8 cellular contexts compared by ENCODE assay signal in the genomic region with DNA sequence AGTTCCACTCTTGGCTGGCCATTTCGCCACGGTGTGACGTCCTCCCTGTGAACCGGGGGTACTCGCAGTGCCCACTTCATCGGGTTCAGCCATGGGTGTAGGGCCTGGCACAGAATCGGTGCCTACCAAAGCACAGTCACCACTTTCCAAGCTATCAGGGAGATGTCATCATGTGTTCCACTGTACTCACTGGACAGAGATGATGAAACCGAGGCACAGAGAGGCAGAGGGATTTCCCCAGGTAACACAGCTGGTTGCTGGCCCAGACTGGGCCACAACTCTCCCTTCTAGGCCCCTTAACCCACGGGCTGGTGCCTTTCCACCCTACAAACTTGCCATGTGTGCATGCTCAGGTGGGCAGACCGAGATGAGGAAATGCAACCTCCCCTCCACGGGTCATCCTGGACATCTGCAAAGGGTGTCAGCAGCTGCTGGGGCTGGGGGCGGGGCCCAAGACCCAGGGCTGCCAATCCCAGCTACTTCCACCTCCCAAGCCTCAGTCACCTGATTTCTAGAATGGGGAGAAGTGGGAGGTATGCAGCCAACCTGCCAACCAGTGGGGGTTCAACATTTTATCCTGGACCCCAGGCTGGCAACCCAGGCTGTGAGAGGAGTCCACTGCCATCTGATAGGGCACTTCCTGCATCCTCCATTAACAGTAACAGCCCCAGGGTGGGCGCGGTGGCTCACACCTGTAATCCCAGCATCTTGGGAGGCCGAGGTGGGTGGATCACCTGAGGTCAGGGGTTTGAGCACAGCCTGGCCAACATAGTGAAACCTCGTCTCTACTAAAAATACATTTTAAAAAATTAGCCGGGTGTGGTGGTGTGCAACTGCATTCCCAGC. TPM values are rescaled to one million over a fixed set of nuclear protein-coding genes. Genes with fewer than 3 reads are reported as not detected.
DNase-seq lines count a peak whose midpoint lies in the region; ATAC-seq lines count a peak whose summit lies in the region.

No MANE protein-coding gene starts in this region.

- H3K36me3 Mint-ChIP-seq in activated CD4-positive, alpha-beta memory T cell treated with anti-CD3 and anti-CD28 coated beads for 36 hours, result peaks cover 17% of the 10 kb centered on the region

- H3K27me3 Mint-ChIP-seq in activated CD4-positive, alpha-beta memory T cell treated with anti-CD3 and anti-CD28 coated beads for 36 hours, result no peaks in the 10 kb centered on the region
- H3K27me3 Mint-ChIP-seq in stimulated activated naive CD8-positive, alpha-beta T cell treated with anti-CD3 and anti-CD28 coated beads, Interleukin-15, amount 100 ng/mL, for 72 hours, result no peaks in the 10 kb centered on the region

- no peaks in the 10 kb centered on the region for H3K9me3 Mint-ChIP-seq in activated CD4-positive, alpha-beta memory T cell treated with anti-CD3 and anti-CD28 coated beads for 36 hours
- H3K9me3 Mint-ChIP-seq in stimulated activated naive CD8-positive, alpha-beta T cell treated with anti-CD3 and anti-CD28 coated beads, Interleukin-15, amount 100 ng/mL, for 72 hours, result no peaks in the 10 kb centered on the region

- DNase-seq in SIG-M5 treated with dmso at 0.1 percent for 504 hours (lab: John Stamatoyannopoulos, UW; ENCODE audit: unreplicated experiment) (peak; percentile 62), SIG-M5 (lab: John Stamatoyannopoulos, UW) (no peak), left cardiac atrium (no peak), NCI-H1105 treated with DMSO at 0.1 percent for 48 hours (lab: John Stamatoyannopoulos, UW) (no peak), iPS-NIHi7 (ENCODE audit: extremely low spot score) (no peak)
- DNase-seq in activated CD4-positive, alpha-beta memory T cell treated with anti-CD3 and anti-CD28 coated beads for 36 hours, result peak; percentile 85
- peak; percentile 78 to 91 for DNase-seq in stimulated activated naive CD8-positive, alpha-beta T cell treated with anti-CD3 and anti-CD28 coated beads, Interleukin-15, amount 100 ng/mL, for 72 hours

- POLR2A ChIA-PET in activated CD4-positive, alpha-beta memory T cell treated with anti-CD3 and anti-CD28 coated beads for 36 hours (lab: Charles Lee), result interaction anchor here (0.9 to 2.2 kb wide), 12 partner anchors 9 to 221 kb away, joined by 3 to 23 read pairs (median 5); a partner anchor contains a TSS

- peak overlapping the region; percentile 98 for H3K27ac Mint-ChIP-seq in activated CD4-positive, alpha-beta memory T cell treated with anti-CD3 and anti-CD28 coated beads for 36 hours
- peak overlapping the region; percentile 98 to 100 for H3K27ac Mint-ChIP-seq in stimulated activated naive CD8-positive, alpha-beta T cell treated with anti-CD3 and anti-CD28 coated beads, Interleukin-15, amount 100 ng/mL, for 72 hours

- ATAC-seq in HG03378 (IDR thresholded peaks at IDR 0.05; ENCODE audit: unreplicated experiment), result peak; percentile 36
- peak; percentile 6 to 28 for ATAC-seq in left cardiac atrium
- peak; percentile 82 for ATAC-seq in stimulated activated naive CD8-positive, alpha-beta T cell treated with anti-CD3 and anti-CD28 coated beads, Interleukin-15, amount 100 ng/mL, for 72 hours

- CTCF ChIA-PET in activated CD4-positive, alpha-beta memory T cell treated with anti-CD3 and anti-CD28 coated beads for 36 hours (lab: Charles Lee), result interaction anchor here (1.4 to 3.4 kb wide), 6 partner anchors 9 to 164 kb away, joined by 3 to 25 read pairs (median 8); a partner anchor contains a TSS

- intact Hi-C loops in activated CD4-positive, alpha-beta memory T cell treated with anti-CD3 and anti-CD28 coated beads for 36 hours (cut with micrococcal nuclease), result loop anchor here (2.0 to 10.0 kb wide), 2 partner anchors 247 to 285 kb away; a partner anchor contains a TSS
- intact Hi-C loops in left cardiac atrium (cut with DNase I), result no loop called here

- peaks cover 59% of the 10 kb centered on the region for H3K4me1 Mint-ChIP-seq in activated CD4-positive, alpha-beta memory T cell treated with anti-CD3 and anti-CD28 coated beads for 36 hours (ENCODE audit: low read depth)
- H3K4me1 Mint-ChIP-seq in stimulated activated naive CD8-positive, alpha-beta T cell treated with anti-CD3 and anti-CD28 coated beads, Interleukin-15, amount 100 ng/mL, for 72 hours, result peaks cover 77% of the 10 kb centered on the region

- H3K4me3 Mint-ChIP-seq in activated CD4-positive, alpha-beta memory T cell treated with anti-CD3 and anti-CD28 coated beads for 36 hours, result peak overlapping the region; percentile 99
- H3K4me3 Mint-ChIP-seq in stimulated activated naive CD8-positive, alpha-beta T cell treated with anti-CD3 and anti-CD28 coated beads, Interleukin-15, amount 100 ng/mL, for 72 hours, result peak overlapping the region; percentile 96 to 97

RNA-seq across cellular contexts. Expression of a gene that starts 0.9 kb away (rescaled TPM):
- total RNA-seq in activated CD4-positive, alpha-beta memory T cell treated with anti-CD3 and anti-CD28 coated beads for 36 hours, result 10 to 100 TPM; 34.5 to 35.3 TPM
- 10 to 100 TPM; 18.4 to 21.5 TPM for total RNA-seq in left cardiac atrium

RNA-seq across cellular contexts. Expression of a gene that starts 6.5 kb away (rescaled TPM):
- 10 to 100 TPM; 99.4 to 99.6 TPM for total RNA-seq in activated CD4-positive, alpha-beta memory T cell treated with anti-CD3 and anti-CD28 coated beads for 36 hours
- total RNA-seq in left cardiac atrium, result 10 to 100 TPM; 58.3 to 64.2 TPM

RNA-seq across cellular contexts. Expression of a gene that starts 23.3 kb away (rescaled TPM):
- 10 to 100 TPM; 80.0 to 83.9 TPM for total RNA-seq in activated CD4-positive, alpha-beta memory T cell treated with anti-CD3 and anti-CD28 coated beads for 36 hours
- total RNA-seq in left cardiac atrium, result 10 to 100 TPM; 40.4 to 59.5 TPM

RNA-seq across cellular contexts. Expression of a gene that starts 44.3 kb away (rescaled TPM):
- 10 to 100 TPM; 12.7 to 16.2 TPM for total RNA-seq in activated CD4-positive, alpha-beta memory T cell treated with anti-CD3 and anti-CD28 coated beads for 36 hours
- 1 to 10 TPM; 5.1 TPM for total RNA-seq in left cardiac atrium

Comparison
In these comparisons a context has a peak if more than half of its experiments do, and no peak if none do; other contexts are left out.
1. DNase-seq: peak in SIG-M5 treated with dmso at 0.1 percent for 504 hours (single experiment), activated CD4-positive, alpha-beta memory T cell treated with anti-CD3 and anti-CD28 coated beads for 36 hours (single experiment) and stimulated activated naive CD8-positive, alpha-beta T cell treated with anti-CD3 and anti-CD28 coated beads, Interleukin-15, amount 100 ng/mL, for 72 hours (2 of 2); none in SIG-M5 (single experiment), left cardiac atrium (single experiment), NCI-H1105 treated with DMSO at 0.1 percent for 48 hours (single experiment) and iPS-NIHi7 (single experiment).
2. ATAC-seq: peak in every context shown above with its lines; median percentile 82 in stimulated activated naive CD8-positive, alpha-beta T cell treated with anti-CD3 and anti-CD28 coated beads, Interleukin-15, amount 100 ng/mL, for 72 hours; 36 in HG03378; 17 in left cardiac atrium.